Comparison of ENCODE assay signal across 1 cellular context in the genomic region with DNA sequence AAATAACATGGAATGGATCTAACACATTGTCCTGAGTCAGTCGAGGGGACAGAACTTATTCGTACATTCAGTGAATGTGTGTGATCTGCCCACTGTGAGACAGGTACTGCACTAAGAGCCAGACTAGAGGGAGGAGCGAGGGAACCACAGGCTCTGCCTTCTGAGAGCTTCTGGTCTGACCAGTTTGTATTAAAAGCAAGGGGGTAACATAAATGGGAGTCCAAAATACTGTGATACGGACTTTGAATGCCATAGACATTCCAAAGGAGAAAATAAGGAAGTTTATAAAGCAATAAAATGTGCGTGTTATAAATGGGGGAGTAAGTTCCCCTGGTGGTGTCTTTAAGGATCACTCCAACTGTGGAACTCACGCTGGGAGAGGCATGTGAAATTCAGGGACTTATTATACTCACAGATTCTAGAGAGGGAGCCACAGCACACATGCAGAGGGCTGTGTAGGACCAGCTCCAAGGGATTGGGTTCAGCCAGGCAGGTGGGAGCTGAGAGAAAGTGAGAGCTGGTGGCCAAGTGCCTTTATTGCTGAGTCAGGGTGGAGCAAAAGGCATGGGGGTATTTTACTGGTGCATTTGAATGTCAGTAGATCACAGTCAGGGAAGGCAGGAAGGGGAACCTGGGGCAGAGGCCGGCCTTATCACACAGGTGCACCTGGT.
TF ChIP-seq lines count a peak whose summit lies in the region.

No MANE protein-coding gene starts in this region.

TF ChIP-seq in HCT116, 20 proteins besides CTCF, POLR2A, EP300 and RAD21 (continued from another document):
- TF ChIP-seq, protein P1, sequence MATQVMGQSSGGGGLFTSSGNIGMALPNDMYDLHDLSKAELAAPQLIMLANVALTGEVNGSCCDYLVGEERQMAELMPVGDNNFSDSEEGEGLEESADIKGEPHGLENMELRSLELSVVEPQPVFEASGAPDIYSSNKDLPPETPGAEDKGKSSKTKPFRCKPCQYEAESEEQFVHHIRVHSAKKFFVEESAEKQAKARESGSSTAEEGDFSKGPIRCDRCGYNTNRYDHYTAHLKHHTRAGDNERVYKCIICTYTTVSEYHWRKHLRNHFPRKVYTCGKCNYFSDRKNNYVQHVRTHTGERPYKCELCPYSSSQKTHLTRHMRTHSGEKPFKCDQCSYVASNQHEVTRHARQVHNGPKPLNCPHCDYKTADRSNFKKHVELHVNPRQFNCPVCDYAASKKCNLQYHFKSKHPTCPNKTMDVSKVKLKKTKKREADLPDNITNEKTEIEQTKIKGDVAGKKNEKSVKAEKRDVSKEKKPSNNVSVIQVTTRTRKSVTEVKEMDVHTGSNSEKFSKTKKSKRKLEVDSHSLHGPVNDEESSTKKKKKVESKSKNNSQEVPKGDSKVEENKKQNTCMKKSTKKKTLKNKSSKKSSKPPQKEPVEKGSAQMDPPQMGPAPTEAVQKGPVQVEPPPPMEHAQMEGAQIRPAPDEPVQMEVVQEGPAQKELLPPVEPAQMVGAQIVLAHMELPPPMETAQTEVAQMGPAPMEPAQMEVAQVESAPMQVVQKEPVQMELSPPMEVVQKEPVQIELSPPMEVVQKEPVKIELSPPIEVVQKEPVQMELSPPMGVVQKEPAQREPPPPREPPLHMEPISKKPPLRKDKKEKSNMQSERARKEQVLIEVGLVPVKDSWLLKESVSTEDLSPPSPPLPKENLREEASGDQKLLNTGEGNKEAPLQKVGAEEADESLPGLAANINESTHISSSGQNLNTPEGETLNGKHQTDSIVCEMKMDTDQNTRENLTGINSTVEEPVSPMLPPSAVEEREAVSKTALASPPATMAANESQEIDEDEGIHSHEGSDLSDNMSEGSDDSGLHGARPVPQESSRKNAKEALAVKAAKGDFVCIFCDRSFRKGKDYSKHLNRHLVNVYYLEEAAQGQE (IDR thresholded peaks at IDR 0.05; ENCODE audit: low read depth), result no peak
- TF ChIP-seq EZH2 (IDR thresholded peaks at IDR 0.05) (no peak), POLR2AphosphoS5 (IDR thresholded peaks at IDR 0.05; ENCODE audit: low read depth, low read length) (no peak), EGR1 (IDR thresholded peaks at IDR 0.05; ENCODE audit: low read depth) (no peak), CBX3 (IDR thresholded peaks at IDR 0.05; ENCODE audit: low read depth) (no peak), FOSL1 (IDR thresholded peaks at IDR 0.05; ENCODE audit: low read depth) (no peak)
- TF ChIP-seq, protein P2, sequence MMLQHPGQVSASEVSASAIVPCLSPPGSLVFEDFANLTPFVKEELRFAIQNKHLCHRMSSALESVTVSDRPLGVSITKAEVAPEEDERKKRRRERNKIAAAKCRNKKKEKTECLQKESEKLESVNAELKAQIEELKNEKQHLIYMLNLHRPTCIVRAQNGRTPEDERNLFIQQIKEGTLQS (IDR thresholded peaks at IDR 0.05), result no peak
- TF ChIP-seq, protein P3, sequence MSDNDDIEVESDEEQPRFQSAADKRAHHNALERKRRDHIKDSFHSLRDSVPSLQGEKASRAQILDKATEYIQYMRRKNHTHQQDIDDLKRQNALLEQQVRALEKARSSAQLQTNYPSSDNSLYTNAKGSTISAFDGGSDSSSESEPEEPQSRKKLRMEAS (IDR thresholded peaks at IDR 0.05), result no peak
